In the genomic region with DNA sequence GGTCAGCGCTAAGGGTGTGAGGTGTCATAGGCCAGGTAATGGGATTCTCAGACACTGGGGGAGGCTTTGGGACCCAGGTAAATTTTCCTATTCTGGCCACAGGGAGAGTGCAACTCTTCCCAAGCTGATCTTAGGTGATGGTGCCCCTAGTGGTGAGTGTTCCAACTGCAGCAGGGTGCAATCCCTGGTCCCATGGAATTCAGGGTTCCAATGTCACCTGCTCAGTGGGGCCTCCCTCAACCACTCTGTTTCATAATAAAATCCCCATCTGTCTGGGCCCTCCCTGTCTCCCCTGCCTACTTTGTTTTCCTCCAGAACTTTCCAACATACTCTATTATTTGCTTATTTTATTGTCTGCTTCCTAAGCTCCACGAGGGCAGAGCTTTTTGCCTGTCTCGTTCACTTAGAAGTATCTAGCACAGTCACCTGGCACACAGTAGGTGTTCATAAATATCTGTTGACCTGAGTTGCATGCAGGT, we compare ENCODE assay signal across 8 cellular contexts. TPM values are rescaled to one million over a fixed set of nuclear protein-coding genes. Genes with fewer than 3 reads are reported as not detected.
DNase-seq lines count a peak whose midpoint lies in the region; ATAC-seq, FAIRE-seq and TF ChIP-seq lines count a peak whose summit lies in the region.

No MANE protein-coding gene starts in this region.

- TF ChIP-seq POLR2A in GM12892 (IDR thresholded peaks at IDR 0.05; ENCODE audit: low read depth, low read length), result no peak

- FAIRE-seq in GM12892 (lab: Jason Lieb, UNC), result no peak

- TF ChIP-seq CTCF in AG10803 (conservative IDR thresholded peaks at IDR 0.05; ENCODE audit: low read length), result peak; percentile 90

- ATAC-seq in SK-N-SH treated with all-trans-retinoic acid at 6 μM for 48 hours, result peak; percentile 77
- no peak for ATAC-seq in HG02610 (IDR thresholded peaks at IDR 0.05; ENCODE audit: unreplicated experiment)

- no peak overlapping the region for H3K4me3 ChIP-seq in AG10803 (ENCODE audit: low read length)

- peak; percentile 26 for DNase-seq in AG10803 (ENCODE audit: low read depth)
- peak; percentile 31 for DNase-seq in GM12892 (ENCODE audit: insufficient read length)
- peak; percentile 14 for DNase-seq in amniotic epithelial cell (ENCODE audit: low read depth)
- peak; percentile 93 for DNase-seq in iPS-NIHi7 (ENCODE audit: extremely low spot score)
- DNase-seq in stimulated activated CD4-positive, alpha-beta T cell treated with anti-CD3 and anti-CD28 coated beads, Interleukin-1b, Interleukin-23, amount 100 ng/mL, for 4 hours (ENCODE audit: low read depth in 2 of 2), result peak; percentile 52 to 54
- DNase-seq in GOT3 (lab: John Stamatoyannopoulos, UW), result no peak

TF ChIP-seq in SK-N-SH treated with all-trans-retinoic acid at 6 μM for 48 hours, 23 proteins besides CTCF, POLR2A, EP300 and RAD21:
- TF ChIP-seq ISL1 (CRISPR knock-in tag; IDR thresholded peaks at IDR 0.05) (no peak), ZNF8 (CRISPR knock-in tag; IDR thresholded peaks at IDR 0.05) (no peak), TSHZ2 (CRISPR knock-in tag; IDR thresholded peaks at IDR 0.05) (no peak), GLIS3 (CRISPR knock-in tag; IDR thresholded peaks at IDR 0.05) (no peak), ZC3H10 (CRISPR knock-in tag; IDR thresholded peaks at IDR 0.05) (no peak)
- TF ChIP-seq, protein P1, sequence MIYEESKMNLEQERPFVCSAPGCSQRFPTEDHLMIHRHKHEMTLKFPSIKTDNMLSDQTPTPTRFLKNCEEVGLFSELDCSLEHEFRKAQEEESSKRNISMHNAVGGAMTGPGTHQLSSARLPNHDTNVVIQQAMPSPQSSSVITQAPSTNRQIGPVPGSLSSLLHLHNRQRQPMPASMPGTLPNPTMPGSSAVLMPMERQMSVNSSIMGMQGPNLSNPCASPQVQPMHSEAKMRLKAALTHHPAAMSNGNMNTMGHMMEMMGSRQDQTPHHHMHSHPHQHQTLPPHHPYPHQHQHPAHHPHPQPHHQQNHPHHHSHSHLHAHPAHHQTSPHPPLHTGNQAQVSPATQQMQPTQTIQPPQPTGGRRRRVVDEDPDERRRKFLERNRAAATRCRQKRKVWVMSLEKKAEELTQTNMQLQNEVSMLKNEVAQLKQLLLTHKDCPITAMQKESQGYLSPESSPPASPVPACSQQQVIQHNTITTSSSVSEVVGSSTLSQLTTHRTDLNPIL (CRISPR knock-in tag; IDR thresholded peaks at IDR 0.05; ENCODE audit: low read depth), result no peak

RNA-seq across cellular contexts. Expression of gene SGSM1, which starts 2.9 kb away (rescaled TPM):
- not detected for polyA plus RNA-seq in GM12892 (2012; ENCODE audit: missing spikeins)

RNA-seq across cellular contexts. Expression of gene PIWIL3, which starts 28.6 kb away (rescaled TPM):
- polyA plus RNA-seq in GM12892 (2012; ENCODE audit: missing spikeins), result not detected
